In genomic region chr4:15654556-15655222, GRCh38 we compare ENCODE assay signal across 8 cellular contexts. TPM values are rescaled to one million over a fixed set of nuclear protein-coding genes. Genes with fewer than 3 reads are reported as not detected.
DNase-seq lines count a peak whose midpoint lies in the region; ATAC-seq and TF ChIP-seq lines count a peak whose summit lies in the region.

No MANE protein-coding gene starts in this region.

- H3K9me3 Mint-ChIP-seq in activated T-cell treated with anti-CD3 and anti-CD28 coated beads, Interleukin-2, amount 50 U/mL, for 72 hours: no peaks in the 10 kb centered on the region
- no peaks in the 10 kb centered on the region for H3K9me3 Mint-ChIP-seq in type B pancreatic cell

- 0% methylated on average over 6 to 12 of the region's 68 CpGs for WGBS in gastroesophageal sphincter (ENCODE audit: low coverage in 1 of 2), 2 donors

- peaks cover 68% of the 10 kb centered on the region for H3K4me1 Mint-ChIP-seq in activated T-cell treated with anti-CD3 and anti-CD28 coated beads, Interleukin-2, amount 50 U/mL, for 72 hours (ENCODE audit: low read depth)
- peaks cover 36% of the 10 kb centered on the region for H3K4me1 Mint-ChIP-seq in type B pancreatic cell (ENCODE audit: unreplicated experiment)

- H3K4me1 ChIP-seq in gastroesophageal sphincter (peaks cover 12 to 70% (median 14%) of the 10 kb centered on the region in 3 donors), neutrophil (ENCODE audit: control insufficient read depth in 1 of 2, insufficient read depth in 1 of 2, low read depth in 1 of 2, low read length in 1 of 2) (peaks cover 60 to 87% of the 10 kb centered on the region in 2 experiments)

- H3K36me3 ChIP-seq in gastroesophageal sphincter (no peaks in the 10 kb centered on the region), neutrophil (peaks cover 33% of the 10 kb centered on the region)

- H3K27me3 ChIP-seq in gastroesophageal sphincter (no peaks in the 10 kb centered on the region), neutrophil (no peaks in the 10 kb centered on the region)

- peaks cover 5% of the 10 kb centered on the region in 2 donors for H3K36me3 Mint-ChIP-seq in activated T-cell treated with anti-CD3 and anti-CD28 coated beads, Interleukin-2, amount 50 U/mL, for 72 hours (ENCODE audit: insufficient read depth in 2 of 2)
- peaks cover 7% of the 10 kb centered on the region for H3K36me3 Mint-ChIP-seq in type B pancreatic cell

- H3K27me3 Mint-ChIP-seq in activated T-cell treated with anti-CD3 and anti-CD28 coated beads, Interleukin-2, amount 50 U/mL, for 72 hours (ENCODE audit: low read depth): no peaks in the 10 kb centered on the region
- no peaks in the 10 kb centered on the region for H3K27me3 Mint-ChIP-seq in type B pancreatic cell

- no peak for TF ChIP-seq EP300 in gastroesophageal sphincter (IDR thresholded peaks at IDR 0.05)

- no peak for TF ChIP-seq CTCF in gastroesophageal sphincter (IDR thresholded peaks at IDR 0.05)
- TF ChIP-seq CTCF in neutrophil (IDR thresholded peaks at IDR 0.05): no peak
- TF ChIP-seq CTCF in type B pancreatic cell (conservative IDR thresholded peaks at IDR 0.05): no peak

- H3K4me3 ChIP-seq in gastroesophageal sphincter: peak overlapping the region; percentile 80 to 99
- H3K4me3 ChIP-seq in neutrophil (ENCODE audit: low read depth in 1 of 2, low read length in 1 of 2): peak overlapping the region; percentile 82 to 92

- ATAC-seq in HG02840 (IDR thresholded peaks at IDR 0.05; ENCODE audit: low FRiP score, unreplicated experiment): peak; percentile 50
- peak; percentile 63 to 68 for ATAC-seq in activated T-cell treated with anti-CD3 and anti-CD28 coated beads, Interleukin-2, amount 50 U/mL, for 72 hours (replicated peaks in 1 of 2)
- ATAC-seq in gastroesophageal sphincter: peak; percentile 77

- H3K27ac ChIP-seq in gastroesophageal sphincter: peak overlapping the region; percentile 92 to 99 (median 98)
- H3K27ac ChIP-seq in neutrophil: peak overlapping the region; percentile 99

- H3K4me3 Mint-ChIP-seq in activated T-cell treated with anti-CD3 and anti-CD28 coated beads, Interleukin-2, amount 50 U/mL, for 72 hours: peak overlapping the region; percentile 98 to 100
- peak overlapping the region; percentile 99 for H3K4me3 Mint-ChIP-seq in type B pancreatic cell

- H3K27ac Mint-ChIP-seq in activated T-cell treated with anti-CD3 and anti-CD28 coated beads, Interleukin-2, amount 50 U/mL, for 72 hours: peak overlapping the region; percentile 99
- peak overlapping the region; percentile 99 for H3K27ac Mint-ChIP-seq in type B pancreatic cell

- no peak for TF ChIP-seq POLR2A in gastroesophageal sphincter (IDR thresholded peaks at IDR 0.05)

- DNase-seq in NOMO-1 treated with DMSO at 0.1 percent for 48 hours (lab: John Stamatoyannopoulos, UW; ENCODE audit: unreplicated experiment) (peak; percentile 47), NOMO-1 treated with dmso at 0.1 percent for 144 hours (lab: John Stamatoyannopoulos, UW; ENCODE audit: unreplicated experiment) (no peak), NCI-H146 treated with DMSO at 0.1 percent for 48 hours (lab: John Stamatoyannopoulos, UW; ENCODE audit: unreplicated experiment) (peak; percentile 50), type B pancreatic cell (ENCODE audit: extremely low spot score, unreplicated experiment) (peak; percentile 73)
- DNase-seq in activated T-cell treated with anti-CD3 and anti-CD28 coated beads, Interleukin-2, amount 50 U/mL, for 72 hours: peak in 1 of 2 donors; percentile 41

- H3K9me3 ChIP-seq in gastroesophageal sphincter (no peaks in the 10 kb centered on the region), neutrophil (no peaks in the 10 kb centered on the region)

RNA-seq across cellular contexts. Expression of gene FBXL5, which starts 0.5 kb away (rescaled TPM):
- 10 to 100 TPM; 39.5 to 40.5 TPM for total RNA-seq in activated T-cell treated with anti-CD3 and anti-CD28 coated beads, Interleukin-2, amount 50 U/mL, for 72 hours
- total RNA-seq in gastroesophageal sphincter (100 to 1,000 TPM in 3 of 4 donors, 10 to 100 TPM in 1; 95.9 to 191 (median 159) TPM), type B pancreatic cell (ENCODE audit: low replicate concordance) (48.2 and 48.4 TPM in 2 replicates)

RNA-seq across cellular contexts. Expression of gene FAM200B, which starts 26.9 kb away (rescaled TPM):
- 10 to 100 TPM; 15.8 to 23.1 TPM for total RNA-seq in activated T-cell treated with anti-CD3 and anti-CD28 coated beads, Interleukin-2, amount 50 U/mL, for 72 hours
- total RNA-seq in gastroesophageal sphincter: 10 to 100 TPM; 54.1 to 97.4 (median 72.7) TPM
- 39.0 and 43.6 TPM in 2 replicates for total RNA-seq in type B pancreatic cell (ENCODE audit: low replicate concordance)

RNA-seq across cellular contexts. Expression of gene BST1, which starts 48.2 kb away (rescaled TPM):
- under 1 TPM; 0.24 to 0.65 TPM for total RNA-seq in activated T-cell treated with anti-CD3 and anti-CD28 coated beads, Interleukin-2, amount 50 U/mL, for 72 hours
- total RNA-seq in gastroesophageal sphincter (1 to 10 TPM in 3 of 4 donors, under 1 TPM in 1; 0.62 to 9.3 (median 3.3) TPM), type B pancreatic cell (ENCODE audit: low replicate concordance) (0.89 and 3.4 TPM in 2 replicates)
